Comparison of ENCODE assay signal across 16 cellular contexts in genomic region chr6:70684794-70685493, GRCh38. TPM values are rescaled to one million over a fixed set of nuclear protein-coding genes. Genes with fewer than 3 reads are reported as not detected.
DNase-seq lines count a peak whose midpoint lies in the region; ATAC-seq and TF ChIP-seq lines count a peak whose summit lies in the region.
"Had no signal": no experiment of that assay in that cellular context is flagged by ENCODE, and none has a peak within 500 bp of the region (broad histone marks: within the 10 kb centered on the region; RNA-seq: fewer than 3 reads in every experiment).

No MANE protein-coding gene starts in this region.

- H3K36me3 ChIP-seq in heart right ventricle = no peaks in the 10 kb centered on the region
- H3K36me3 ChIP-seq: upper lobe of right lung had no signal

- peak overlapping the region in 1 of 10 donors; percentile 2 for H3K27ac ChIP-seq in heart right ventricle
- H3K27ac ChIP-seq: parathyroid adenoma, upper lobe of right lung had no signal

- DNase-seq in left ventricle myocardium superior (no peak), heart right ventricle (no peak), T-cell (no peak), kidney tubule cell (ENCODE audit: low spot score) (peak; percentile 28), type B pancreatic cell (ENCODE audit: extremely low spot score, unreplicated experiment) (no peak), NCI-H2029 treated with DMSO at 0.1 percent for 48 hours (lab: John Stamatoyannopoulos, UW) (no peak), NCI-H2227 (lab: John Stamatoyannopoulos, UW; ENCODE audit: unreplicated experiment) (no peak)
- DNase-seq: EL, Karpas-422, NCI-H1694 treated with DMSO at 0.1 percent for 48 hours, NCI-H774, SHP77, upper lobe of right lung had no signal

- H3K4me3 ChIP-seq in heart right ventricle = no peak overlapping the region
- H3K4me3 ChIP-seq: upper lobe of right lung had no signal

- peak overlapping the region; percentile 76 to 78 for H3K27ac Mint-ChIP-seq in T-cell
- peak overlapping the region; percentile 85 for H3K27ac Mint-ChIP-seq in type B pancreatic cell
- H3K27ac Mint-ChIP-seq: activated naive CD4-positive, alpha-beta T cell treated with anti-CD3 and anti-CD28 coated beads, Interleukin-2, amount 50 U/mL, for 72 hours had no signal

- H3K27me3 ChIP-seq in heart right ventricle = no peaks in the 10 kb centered on the region
- H3K27me3 ChIP-seq: upper lobe of right lung had no signal

- H3K4me1 Mint-ChIP-seq in T-cell = peaks cover 65 to 67% (median 66%) of the 10 kb centered on the region in 3 donors
- H3K4me1 Mint-ChIP-seq in type B pancreatic cell (ENCODE audit: unreplicated experiment) = peaks cover 8% of the 10 kb centered on the region

- intact Hi-C loops in left ventricle myocardium superior (cut with micrococcal nuclease) = no loop called here
- intact Hi-C loops in heart right ventricle (cut with DNase I) = loop anchor here (5.0 to 10.0 kb wide), 8 partner anchors 118 to 463 kb away; partner anchors contain the start of genes SDHAF4 (in 4 of the 10) and COL9A1 (in 1 of the 10)

- H3K4me1 ChIP-seq in heart right ventricle = peaks cover 0 to 41% (median 29%) of the 10 kb centered on the region in 9 donors

- H3K9me3 Mint-ChIP-seq in T-cell = no peaks in the 10 kb centered on the region
- H3K9me3 Mint-ChIP-seq in type B pancreatic cell = no peaks in the 10 kb centered on the region
- H3K9me3 Mint-ChIP-seq: activated naive CD4-positive, alpha-beta T cell treated with anti-CD3 and anti-CD28 coated beads, Interleukin-2, amount 50 U/mL, for 72 hours had no signal

- POLR2A ChIA-PET in T-cell (lab: Charles Lee) = interaction anchor here in 1 of 2 donors (0.5 to 0.7 kb wide), 3 partner anchors 148 to 187 kb away, joined by 3 to 4 read pairs (median 3); no protein-coding TSS in a partner anchor

- H3K4me3 Mint-ChIP-seq in T-cell = peak overlapping the region in 1 of 3 donors; percentile 3
- H3K4me3 Mint-ChIP-seq in type B pancreatic cell = peak overlapping the region; percentile 38

- ATAC-seq in left ventricle myocardium superior (peak; percentile 26), heart right ventricle (no peak), T-cell (replicated peaks in 1 of 4) (peak in 1 of 4 experiments; percentile 38), GM18861 (IDR thresholded peaks at IDR 0.05; ENCODE audit: unreplicated experiment) (no peak)
- ATAC-seq: upper lobe of right lung had no signal

- H3K36me3 Mint-ChIP-seq in T-cell = peaks cover 1% of the 10 kb centered on the region
- H3K36me3 Mint-ChIP-seq in type B pancreatic cell = no peaks in the 10 kb centered on the region
- H3K36me3 Mint-ChIP-seq: activated naive CD4-positive, alpha-beta T cell treated with anti-CD3 and anti-CD28 coated beads, Interleukin-2, amount 50 U/mL, for 72 hours had no signal

- peaks cover 0 to 5% (median 0%) of the 10 kb centered on the region in 11 donors for H3K9me3 ChIP-seq in heart right ventricle
- H3K9me3 ChIP-seq: upper lobe of right lung had no signal

- CTCF ChIA-PET in T-cell (lab: Charles Lee) = interaction anchor here (0.6 to 1.9 kb wide), 21 partner anchors 9 to 203 kb away, joined by 3 to 13 read pairs (median 4); partner anchors contain the start of gene SMAP1 (in 1 of the 2)

- TF ChIP-seq CTCF in heart right ventricle (IDR thresholded peaks at IDR 0.05) (no peak), type B pancreatic cell (conservative IDR thresholded peaks at IDR 0.05) (no peak)

- H3K27me3 Mint-ChIP-seq in T-cell = no peaks in the 10 kb centered on the region
- H3K27me3 Mint-ChIP-seq in type B pancreatic cell = no peaks in the 10 kb centered on the region

- WGBS in heart right ventricle, 2 donors = 5 to 9% methylated on average over 1 of the region's 1 CpG

RNA-seq across cellular contexts. Expression of gene SMAP1, which starts 17.3 kb away (rescaled TPM):
- total RNA-seq in left ventricle myocardium superior (32.2 TPM), heart right ventricle (10 to 100 TPM; 28.7 to 36.3 (median 31.0) TPM), T-cell (10 to 100 TPM; 27.1 to 32.3 (median 31.9) TPM), type B pancreatic cell (ENCODE audit: low replicate concordance) (22.8 and 24.2 TPM in 2 replicates)
- 10 to 100 TPM; 12.8 to 22.8 TPM for polyA plus RNA-seq in heart right ventricle
